1 cellular context compared by ENCODE assay signal in genomic region chr15:73926191-73927002, GRCh38.
A peak's percentile ranks its signal among the peaks of the same experiment; 100 is the strongest.
TF ChIP-seq lines count a peak whose summit lies in the region.

A gene with protein sequence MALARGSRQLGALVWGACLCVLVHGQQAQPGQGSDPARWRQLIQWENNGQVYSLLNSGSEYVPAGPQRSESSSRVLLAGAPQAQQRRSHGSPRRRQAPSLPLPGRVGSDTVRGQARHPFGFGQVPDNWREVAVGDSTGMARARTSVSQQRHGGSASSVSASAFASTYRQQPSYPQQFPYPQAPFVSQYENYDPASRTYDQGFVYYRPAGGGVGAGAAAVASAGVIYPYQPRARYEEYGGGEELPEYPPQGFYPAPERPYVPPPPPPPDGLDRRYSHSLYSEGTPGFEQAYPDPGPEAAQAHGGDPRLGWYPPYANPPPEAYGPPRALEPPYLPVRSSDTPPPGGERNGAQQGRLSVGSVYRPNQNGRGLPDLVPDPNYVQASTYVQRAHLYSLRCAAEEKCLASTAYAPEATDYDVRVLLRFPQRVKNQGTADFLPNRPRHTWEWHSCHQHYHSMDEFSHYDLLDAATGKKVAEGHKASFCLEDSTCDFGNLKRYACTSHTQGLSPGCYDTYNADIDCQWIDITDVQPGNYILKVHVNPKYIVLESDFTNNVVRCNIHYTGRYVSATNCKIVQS (plus strand): TSS chr15:73926462. CDS start chr15:73926784, 322 bp downstream.

TF ChIP-seq in Ishikawa, 13 proteins besides CTCF, POLR2A, EP300 and RAD21 (continued from another document):
- TF ChIP-seq, protein P1, sequence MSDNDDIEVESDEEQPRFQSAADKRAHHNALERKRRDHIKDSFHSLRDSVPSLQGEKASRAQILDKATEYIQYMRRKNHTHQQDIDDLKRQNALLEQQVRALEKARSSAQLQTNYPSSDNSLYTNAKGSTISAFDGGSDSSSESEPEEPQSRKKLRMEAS (IDR thresholded peaks at IDR 0.05), result peak; percentile 88
- TF ChIP-seq TAF1 (IDR thresholded peaks at IDR 0.05; ENCODE audit: low read depth) (peak; percentile 56; the same call in 1 of the 2 replicates), TEAD4 (IDR thresholded peaks at IDR 0.05) (peak; percentile 90)
